ENCODE assay signal across 25 cellular contexts in the genomic region with DNA sequence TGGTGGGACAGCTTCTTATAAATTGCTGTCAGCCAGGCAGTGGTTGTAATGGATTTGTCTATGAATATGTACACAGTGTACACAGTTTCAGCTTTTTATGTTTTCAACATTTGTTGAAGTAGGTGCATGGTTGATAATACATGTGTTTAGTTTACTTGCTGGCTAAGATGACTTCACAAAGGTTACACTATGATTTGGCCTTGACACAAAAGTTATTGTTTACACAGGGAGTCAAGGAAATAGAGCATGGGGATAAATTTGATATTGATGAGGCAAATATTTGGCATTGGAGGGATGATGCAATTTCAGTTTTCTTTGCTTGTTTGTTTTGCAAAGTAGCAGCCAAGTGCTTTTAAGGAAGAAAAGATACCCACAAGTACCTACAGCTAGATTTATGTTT.
"Had no signal": no experiment of that assay in that cellular context is flagged by ENCODE, and none has a peak within 500 bp of the region (broad histone marks: within the 10 kb centered on the region; RNA-seq: fewer than 3 reads in every experiment).

No MANE protein-coding gene starts in this region.

- H3K36me3 ChIP-seq: esophagus squamous epithelium, gastroesophageal sphincter, spleen, tibial nerve, upper lobe of right lung, vagina had no signal

- ATAC-seq: effector memory CD8-positive, alpha-beta T cell; gastroesophageal sphincter; left cardiac atrium; left ventricle myocardium superior; psoas muscle; sciatic nerve; stimulated activated memory B cell treated with anti-CD40 and anti-IgM and Interleukin-4, amounts not matched to agents 10 μg/mL and 1 μg/mL and 100 μg/mL, for 72 hours; stimulated activated naive CD8-positive, alpha-beta T cell treated with anti-CD3 and anti-CD28 coated beads, Interleukin-15, amount 100 ng/mL, for 72 hours; upper lobe of right lung had no signal

- FAIRE-seq: kidney had no signal

- H3K27me3 ChIP-seq: gastroesophageal sphincter, testis, tibial nerve, vagina had no signal

- H3K9me3 ChIP-seq: esophagus squamous epithelium, testis, tibial nerve, upper lobe of right lung, vagina had no signal

- H3K27ac ChIP-seq: esophagus squamous epithelium, gastroesophageal sphincter, parathyroid adenoma, psoas muscle, spleen, testis, tibial nerve, upper lobe of right lung, vagina had no signal

- H3K4me1 ChIP-seq: esophagus squamous epithelium, gastroesophageal sphincter, parathyroid adenoma, psoas muscle, spleen, testis, upper lobe of right lung, vagina had no signal

- H3K4me3 ChIP-seq: esophagus squamous epithelium, gastroesophageal sphincter, psoas muscle, spleen, testis, tibial nerve, upper lobe of right lung, vagina had no signal

- DNase-seq: effector memory CD8-positive, alpha-beta T cell; esophagus squamous epithelium; foreskin fibroblast; immature natural killer cell; kidney; left cardiac atrium; left ventricle myocardium superior; mesendoderm; naive B cell; occipital lobe; psoas muscle; retina; spleen; stimulated activated CD4-positive, alpha-beta T cell treated with anti-CD3 and anti-CD28 coated beads, Interleukin-15, amount 100 ng/mL, for 24 hours; stimulated activated CD4-positive, alpha-beta T cell treated with anti-CD3 and anti-CD28 coated beads, Interleukin-1b, Interleukin-23, amount 100 ng/mL, for 48 hours; stimulated activated CD4-positive, alpha-beta T cell treated with anti-CD3 and anti-CD28 coated beads, Interleukin-4, amount 100 ng/mL, for 24 hours; stimulated activated naive CD8-positive, alpha-beta T cell treated with anti-CD3 and anti-CD28 coated beads, Interleukin-15, amount 100 ng/mL, for 72 hours; testis; upper lobe of right lung had no signal
